In the genomic region with DNA sequence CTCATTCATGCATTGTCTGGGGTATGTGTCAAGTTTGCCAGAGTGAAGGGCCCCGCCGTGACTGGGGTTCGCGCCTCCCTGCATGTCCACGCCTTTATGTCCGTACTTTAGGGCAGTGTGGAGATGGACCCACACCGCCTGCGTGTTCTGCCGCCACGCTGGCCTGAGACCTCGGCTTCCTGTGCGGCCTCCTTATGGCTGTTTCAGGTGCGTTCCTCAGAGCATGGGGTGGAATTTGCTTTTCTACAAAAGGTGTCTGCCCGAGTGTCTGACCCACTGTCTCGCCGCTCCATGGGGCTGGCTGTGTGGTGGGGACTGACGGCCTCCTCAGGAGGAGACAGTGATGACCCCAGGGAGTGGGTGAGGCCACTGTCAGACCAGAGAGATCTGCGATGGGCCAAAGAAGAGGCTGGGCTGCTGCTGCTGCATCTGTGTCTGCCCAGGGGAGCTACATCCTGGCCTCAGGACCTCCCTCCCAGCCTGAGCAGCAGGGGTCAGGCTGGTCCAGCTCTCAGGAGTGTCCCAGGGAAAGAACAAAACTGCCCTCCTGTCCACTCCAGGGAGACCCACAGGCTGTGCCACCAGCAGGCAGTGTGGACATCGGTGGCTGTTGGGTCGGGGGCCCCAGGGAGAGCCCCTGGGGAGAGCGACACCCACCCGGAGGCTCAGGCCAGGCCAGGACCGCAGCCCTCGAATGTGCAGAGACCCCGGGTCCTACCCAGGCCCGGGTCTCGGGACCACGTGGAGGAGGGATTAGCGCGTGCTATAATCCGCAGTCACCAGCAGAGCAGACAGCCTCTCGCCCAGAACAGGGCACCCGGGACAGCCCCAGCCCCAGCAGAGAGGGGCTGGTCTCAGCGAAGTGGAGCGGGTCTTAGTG, we compare ENCODE assay signal across 9 cellular contexts. TPM values are rescaled to one million over a fixed set of nuclear protein-coding genes. Genes with fewer than 3 reads are reported as not detected.
A peak's percentile ranks its signal among the peaks of the same experiment; 100 is the strongest.
DNase-seq lines count a peak whose midpoint lies in the region; ATAC-seq and TF ChIP-seq lines count a peak whose summit lies in the region.
"Had no signal": no experiment of that assay in that cellular context is flagged by ENCODE, and none has a peak within 500 bp of the region (broad histone marks: within the 10 kb centered on the region; RNA-seq: fewer than 3 reads in every experiment).

No MANE protein-coding gene starts in this region.

- H3K4me2 ChIP-seq in osteoblast (ENCODE audit: insufficient read depth, low read length), result no peak overlapping the region

- intact Hi-C loops in CD14-positive monocyte (cut with micrococcal nuclease), result loop anchor here (5.0 to 10.0 kb wide), 2 partner anchors 93 to 1200 kb away; partner anchors contain the start of genes PCBP3 (in 1 of the 2) and TRPM2 (in 1 of the 2)
- intact Hi-C loops in dendritic cell treated with granulocyte-macrophage colony-stimulating factor and Interleukin-4, amounts not matched to agents 40 ng/mL and 50 ng/mL, for 4 days (cut with micrococcal nuclease), result loop anchor here (1.0 to 10.0 kb wide), 2 partner anchors 11 to 93 kb away; partner anchors contain the start of gene PCBP3

- H3K27ac Mint-ChIP-seq in CD14-positive monocyte, result peak overlapping the region; percentile 99 to 100 (median 100)
- H3K27ac Mint-ChIP-seq in dendritic cell treated with granulocyte-macrophage colony-stimulating factor and Interleukin-4, amounts not matched to agents 40 ng/mL and 50 ng/mL, for 4 days, result peak overlapping the region; percentile 99

- H3K9me3 ChIP-seq in KOPT-K1 (ENCODE audit: insufficient read depth, low read length, poor library complexity, severe bottlenecking) (no peaks in the 10 kb centered on the region), osteoblast (ENCODE audit: low read depth, low read length) (no peaks in the 10 kb centered on the region)

- H3K27ac ChIP-seq in KOPT-K1 (ENCODE audit: low read depth, low read length, poor library complexity, severe bottlenecking) (peak overlapping the region; percentile 95), osteoblast (ENCODE audit: low read depth, low read length) (no peak overlapping the region)

- peaks cover 0 to 2% (median 0%) of the 10 kb centered on the region in 7 donors for H3K9me3 Mint-ChIP-seq in CD14-positive monocyte
- no peaks in the 10 kb centered on the region for H3K9me3 Mint-ChIP-seq in dendritic cell treated with granulocyte-macrophage colony-stimulating factor and Interleukin-4, amounts not matched to agents 40 ng/mL and 50 ng/mL, for 4 days

- peaks cover 0 to 8% (median 1%) of the 10 kb centered on the region in 3 donors for H3K27me3 Mint-ChIP-seq in CD14-positive monocyte (ENCODE audit: low read depth in 3 of 3)
- H3K27me3 Mint-ChIP-seq in dendritic cell treated with granulocyte-macrophage colony-stimulating factor and Interleukin-4, amounts not matched to agents 40 ng/mL and 50 ng/mL, for 4 days, result peaks cover 6% of the 10 kb centered on the region

- H3K4me3 Mint-ChIP-seq in CD14-positive monocyte, result peak overlapping the region; percentile 27 to 73
- H3K4me3 Mint-ChIP-seq in dendritic cell treated with granulocyte-macrophage colony-stimulating factor and Interleukin-4, amounts not matched to agents 40 ng/mL and 50 ng/mL, for 4 days, result peak overlapping the region; percentile 37

- no peak overlapping the region for H3K4me3 ChIP-seq in osteoblast (ENCODE audit: insufficient read depth, low read length)

- H3K79me2 ChIP-seq in osteoblast (ENCODE audit: insufficient read depth, low read length), result no peaks in the 10 kb centered on the region

- H3K36me3 ChIP-seq in KOPT-K1 (ENCODE audit: insufficient read depth, low read length), result no peaks in the 10 kb centered on the region
- H3K36me3 ChIP-seq in osteoblast (ENCODE audit: insufficient read depth, low read length), result no peaks in the 10 kb centered on the region

- H4K20me1 ChIP-seq in osteoblast (ENCODE audit: insufficient read depth, low read length), result no peaks in the 10 kb centered on the region

- no peak overlapping the region for H2AFZ ChIP-seq in osteoblast (ENCODE audit: low read length)

- H3K4me1 ChIP-seq in osteoblast (ENCODE audit: insufficient read depth, low read length), result peaks cover 6% of the 10 kb centered on the region

- ATAC-seq in HG03378 (IDR thresholded peaks at IDR 0.05; ENCODE audit: unreplicated experiment), result no peak

- H3K27me3 ChIP-seq in osteoblast (ENCODE audit: insufficient read depth, low read length), result no peaks in the 10 kb centered on the region

- no peak for TF ChIP-seq CTCF in CD14-positive monocyte (IDR thresholded peaks at IDR 0.05)
- TF ChIP-seq CTCF in osteoblast (IDR thresholded peaks at IDR 0.05; ENCODE audit: extremely low read depth, low read depth, low read length), result no peak

- peaks cover 41% of the 10 kb centered on the region for H3K4me1 Mint-ChIP-seq in CD14-positive monocyte
- peaks cover 54% of the 10 kb centered on the region for H3K4me1 Mint-ChIP-seq in dendritic cell treated with granulocyte-macrophage colony-stimulating factor and Interleukin-4, amounts not matched to agents 40 ng/mL and 50 ng/mL, for 4 days (ENCODE audit: low read depth)

- no peaks in the 10 kb centered on the region for H3K36me3 Mint-ChIP-seq in CD14-positive monocyte
- peaks cover 6% of the 10 kb centered on the region for H3K36me3 Mint-ChIP-seq in dendritic cell treated with granulocyte-macrophage colony-stimulating factor and Interleukin-4, amounts not matched to agents 40 ng/mL and 50 ng/mL, for 4 days (ENCODE audit: low read depth)

- DNase-seq in CD14-positive monocyte (ENCODE audit: low spot score) (no peak), osteoblast (ENCODE audit: insufficient read length, low spot score, missing footprints) (peak; percentile 37), HCEC 1CT (no peak), GF-D8 (lab: John Stamatoyannopoulos, UW) (no peak)
- no peak for DNase-seq in effector CD4-positive, alpha-beta T cell
- DNase-seq: DMS 273 treated with DMSO at 0.1 percent for 48 hours had no signal

RNA-seq across cellular contexts. Expression of gene SLC19A1, which starts 9.8 kb away (rescaled TPM):
- 10 to 100 TPM; 39.9 to 53.0 TPM for polyA plus RNA-seq in CD14-positive monocyte
- 2.9 and 3.2 TPM in 2 replicates for total RNA-seq in osteoblast
